9 cellular contexts compared by ENCODE assay signal in genomic region chr16:64687089-64687488, GRCh38.
"Had no signal": no experiment of that assay in that cellular context is flagged by ENCODE, and none has a peak within 500 bp of the region (broad histone marks: within the 10 kb centered on the region; RNA-seq: fewer than 3 reads in every experiment).

No MANE protein-coding gene starts in this region.

- H3K4me1 ChIP-seq: HAP-1 had no signal

- H3K27me3 Mint-ChIP-seq: IgD-negative memory B cell had no signal

- H3K36me3 Mint-ChIP-seq: IgD-negative memory B cell had no signal

- H3K4me3 ChIP-seq: GM23248, HAP-1 had no signal

- H3K9me3 Mint-ChIP-seq: HFFc6 had no signal

- DNase-seq: GM23248, GOT3, H7, HFFc6 had no signal

- ATAC-seq: HCT116, HepG2 had no signal

- H3K36me3 ChIP-seq: HAP-1 had no signal

- H3K9me3 ChIP-seq: HAP-1 had no signal

- H3K9ac ChIP-seq: GM23248 had no signal

- H3K27ac ChIP-seq: GM23248, HL-60 had no signal

- H3K4me1 Mint-ChIP-seq: IgD-negative memory B cell had no signal

- H2AFZ ChIP-seq: GM23248 had no signal

- H3K4me3 Mint-ChIP-seq: HFFc6, IgD-negative memory B cell had no signal
